ENCODE assay signal across 18 cellular contexts in genomic region chr14:64732536-64733120, GRCh38.
"Had no signal": no experiment of that assay in that cellular context is flagged by ENCODE, and none has a peak within 500 bp of the region (broad histone marks: within the 10 kb centered on the region; RNA-seq: fewer than 3 reads in every experiment).

No MANE protein-coding gene starts in this region.

- H3K36me3 Mint-ChIP-seq: activated naive CD4-positive, alpha-beta T cell treated with anti-CD3 and anti-CD28 coated beads, Interleukin-2, amount 50 U/mL, for 72 hours; memory B cell had no signal

- DNase-seq: activated CD4-positive, alpha-beta T cell treated with anti-CD3 and anti-CD28 coated beads, Interleukin-2, amount 50 U/mL, for 4 hours; activated CD8-positive, alpha-beta memory T cell treated with anti-CD3 and anti-CD28 coated beads for 24 hours; activated CD8-positive, alpha-beta memory T cell treated with anti-CD3 and anti-CD28 coated beads, Interleukin-2, amount 50 U/mL, for 4 hours; activated T-cell treated with anti-CD3 and anti-CD28 coated beads, Interleukin-2, amount 50 U/mL, for 24 hours; colonic mucosa; heart right ventricle; left lung; nephron progenitor cell; nucleus accumbens; sigmoid colon; stimulated activated CD4-positive, alpha-beta T cell treated with anti-CD3 and anti-CD28 coated beads, Interleukin-4, amount 100 ng/mL, for 1 hour; stimulated activated naive CD4-positive, alpha-beta T cell treated with Interleukin-2 at 50 U/mL for 16 hours; T1000 had no signal

- H3K27me3 ChIP-seq: colonic mucosa, heart right ventricle, left lung, sigmoid colon had no signal

- H3K27me3 Mint-ChIP-seq: activated T-cell treated with anti-CD3 and anti-CD28 coated beads, Interleukin-2, amount 50 U/mL, for 24 hours; activated T-helper 17 cell treated with anti-CD3 and anti-CD28 coated beads, Interleukin-2, amount 50 U/mL, for 72 hours; central memory CD8-positive, alpha-beta T cell had no signal

- H3K9me3 Mint-ChIP-seq: activated naive CD4-positive, alpha-beta T cell treated with anti-CD3 and anti-CD28 coated beads, Interleukin-2, amount 50 U/mL, for 72 hours; activated T-cell treated with anti-CD3 and anti-CD28 coated beads, Interleukin-2, amount 50 U/mL, for 24 hours; activated T-helper 17 cell treated with anti-CD3 and anti-CD28 coated beads, Interleukin-2, amount 50 U/mL, for 72 hours; central memory CD8-positive, alpha-beta T cell; memory B cell; nephron progenitor cell; WTC11 had no signal

- ATAC-seq: activated naive CD4-positive, alpha-beta T cell treated with anti-CD3 and anti-CD28 coated beads, Interleukin-2, amount 50 U/mL, for 72 hours; activated T-helper 17 cell treated with anti-CD3 and anti-CD28 coated beads, Interleukin-2, amount 50 U/mL, for 72 hours; heart right ventricle; left lung; WTC11 had no signal

- H3K9me3 ChIP-seq: colonic mucosa, heart right ventricle, left lung, sigmoid colon had no signal

- H3K27ac Mint-ChIP-seq: activated naive CD4-positive, alpha-beta T cell treated with anti-CD3 and anti-CD28 coated beads, Interleukin-2, amount 50 U/mL, for 72 hours; activated T-cell treated with anti-CD3 and anti-CD28 coated beads, Interleukin-2, amount 50 U/mL, for 24 hours; memory B cell; nephron progenitor cell; WTC11 had no signal

- H3K4me3 Mint-ChIP-seq: activated T-cell treated with anti-CD3 and anti-CD28 coated beads, Interleukin-2, amount 50 U/mL, for 24 hours; activated T-helper 17 cell treated with anti-CD3 and anti-CD28 coated beads, Interleukin-2, amount 50 U/mL, for 72 hours; central memory CD8-positive, alpha-beta T cell; memory B cell; nephron progenitor cell; WTC11 had no signal

- H3K36me3 ChIP-seq: colonic mucosa had no signal

- H3K27ac ChIP-seq: heart right ventricle, left lung, sigmoid colon had no signal

- H3K4me3 ChIP-seq: colonic mucosa, heart right ventricle, left lung, sigmoid colon had no signal
